In the genomic region with DNA sequence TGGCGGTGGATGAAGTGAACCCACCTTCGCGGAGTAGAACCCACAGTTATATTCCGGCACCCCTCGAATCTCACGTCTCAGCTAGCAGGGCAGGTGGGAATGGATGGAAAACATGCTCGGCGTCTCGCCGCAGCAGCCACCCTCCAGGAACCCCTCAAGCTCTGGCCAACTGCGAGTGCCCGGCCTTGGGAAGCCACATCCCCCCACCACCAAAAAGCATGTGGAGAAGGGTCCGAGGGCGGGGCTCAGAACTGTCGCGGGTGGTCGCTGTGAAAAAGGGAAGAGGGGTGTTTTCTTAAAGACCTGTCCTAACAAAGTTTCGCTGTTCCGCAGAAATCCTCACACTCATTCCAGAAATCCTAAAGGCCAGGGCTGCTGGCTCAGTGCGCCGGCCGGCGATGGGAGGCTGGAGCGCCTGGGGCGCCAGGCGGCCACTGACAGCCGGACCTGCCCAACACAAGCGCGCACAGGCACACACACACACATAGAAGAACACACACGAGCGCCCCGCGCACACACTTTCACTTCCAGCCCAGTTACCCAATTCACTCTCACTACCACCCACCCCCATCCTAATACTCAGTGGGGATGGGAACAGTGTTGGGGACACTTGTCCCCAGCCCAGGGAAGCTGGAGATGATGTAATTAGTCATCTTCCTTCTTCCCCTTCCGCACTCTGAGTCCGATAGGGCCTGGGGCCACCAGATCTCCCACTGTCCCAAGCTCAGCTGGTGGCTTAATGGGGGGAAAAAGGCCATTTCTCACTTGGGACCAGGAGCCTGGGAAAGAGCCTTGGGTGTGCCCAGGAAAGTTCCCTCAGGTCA, we compare ENCODE assay signal across 1 cellular context.
TF ChIP-seq lines count a peak whose summit lies in the region.

No MANE protein-coding gene starts in this region.

TF ChIP-seq in H1, 55 proteins besides CTCF, POLR2A, EP300 and RAD21 (continued from another document):
- TF ChIP-seq CHD7 (IDR thresholded peaks at IDR 0.05; ENCODE audit: insufficient replicate concordance, low read length) (no peak), JUND (IDR thresholded peaks at IDR 0.05; ENCODE audit: low read length) (no peak), ASH2L (IDR thresholded peaks at IDR 0.05; ENCODE audit: low read length) (no peak), SUZ12 (IDR thresholded peaks at IDR 0.05; ENCODE audit: low read length) (peak; percentile 91), PHF8 (conservative IDR thresholded peaks at IDR 0.05; ENCODE audit: low read depth, low read length) (no peak), CBX5 (IDR thresholded peaks at IDR 0.05; ENCODE audit: low read depth, low read length) (no peak), CREB1 (IDR thresholded peaks at IDR 0.05) (no peak), MAFK (IDR thresholded peaks at IDR 0.05; ENCODE audit: low read depth, low read length) (no peak), CTBP2 (IDR thresholded peaks at IDR 0.05; ENCODE audit: borderline replicate concordance, insufficient read depth, insufficient read length, low read length) (peak; percentile 29), KDM5A (IDR thresholded peaks at IDR 0.05; ENCODE audit: low read length) (no peak), TAF7 (optimal IDR thresholded peaks at IDR 0.05; ENCODE audit: borderline replicate concordance, low read depth, low read length) (no peak), EGR1 (IDR thresholded peaks at IDR 0.05; ENCODE audit: borderline replicate concordance, low read depth, low read length) (no peak), KDM1A (IDR thresholded peaks at IDR 0.05; ENCODE audit: borderline replicate concordance, low read length) (no peak), RNF2 (IDR thresholded peaks at IDR 0.05; ENCODE audit: borderline replicate concordance, low read depth, low read length, missing control alignments, poor library complexity, severe bottlenecking) (peak; percentile 68), EZH2 (IDR thresholded peaks at IDR 0.05; ENCODE audit: low read depth, low read length, severe bottlenecking) (peak; percentile 88), TCF12 (IDR thresholded peaks at IDR 0.05; ENCODE audit: low read depth, low read length) (no peak), RBBP5 (IDR thresholded peaks at IDR 0.05; ENCODE audit: borderline replicate concordance, low read depth, low read length) (no peak), POLR2AphosphoS5 (IDR thresholded peaks at IDR 0.05; ENCODE audit: low read depth, low read length) (no peak), KDM4A (IDR thresholded peaks at IDR 0.05; ENCODE audit: low read depth, low read length, severe bottlenecking) (no peak), RXRA (IDR thresholded peaks at IDR 0.05; ENCODE audit: insufficient read depth, low read depth, low read length) (no peak), BACH1 (IDR thresholded peaks at IDR 0.05; ENCODE audit: low read length) (no peak)
- TF ChIP-seq, protein P1, sequence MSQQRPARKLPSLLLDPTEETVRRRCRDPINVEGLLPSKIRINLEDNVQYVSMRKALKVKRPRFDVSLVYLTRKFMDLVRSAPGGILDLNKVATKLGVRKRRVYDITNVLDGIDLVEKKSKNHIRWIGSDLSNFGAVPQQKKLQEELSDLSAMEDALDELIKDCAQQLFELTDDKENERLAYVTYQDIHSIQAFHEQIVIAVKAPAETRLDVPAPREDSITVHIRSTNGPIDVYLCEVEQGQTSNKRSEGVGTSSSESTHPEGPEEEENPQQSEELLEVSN (IDR thresholded peaks at IDR 0.05), result no peak
